Comparison of ENCODE assay signal across 22 cellular contexts in genomic region chr19:34393629-34394028, GRCh38. TPM values are rescaled to one million over a fixed set of nuclear protein-coding genes. Genes with fewer than 3 reads are reported as not detected.
A peak's percentile ranks its signal among the peaks of the same experiment; 100 is the strongest.
DNase-seq lines count a peak whose midpoint lies in the region; ATAC-seq and TF ChIP-seq lines count a peak whose summit lies in the region.
"Had no signal": no experiment of that assay in that cellular context is flagged by ENCODE, and none has a peak within 500 bp of the region (broad histone marks: within the 10 kb centered on the region; RNA-seq: fewer than 3 reads in every experiment).

No MANE protein-coding gene starts in this region.

- in situ Hi-C loops in gastrocnemius medialis (cut with MboI; ENCODE audit: low sequenced_read_pairs in 4 of 4), result no loop called here

- H3K27me3 Mint-ChIP-seq in CD4-positive, alpha-beta memory T cell, result no peaks in the 10 kb centered on the region

- ATAC-seq in gastrocnemius medialis, result peak; percentile 22 to 77
- ATAC-seq: K562 had no signal

- no peaks in the 10 kb centered on the region for H3K9me3 Mint-ChIP-seq in CD4-positive, alpha-beta memory T cell

- H3K36me3 ChIP-seq in HEK293 (ENCODE audit: control insufficient read depth in 2 of 2, insufficient read depth in 1 of 2, low read length in 2 of 2) (peaks cover 95 to 97% of the 10 kb centered on the region in 2 experiments), gastrocnemius medialis (peaks cover 0 to 80% of the 10 kb centered on the region in 2 donors)
- H3K36me3 ChIP-seq in CD4-positive, alpha-beta memory T cell (ENCODE audit: insufficient read depth, low read length), result peaks cover 65% of the 10 kb centered on the region

- H3K4me3 ChIP-seq in HEK293 (ENCODE audit: low read depth, low read length) (no peak overlapping the region), gastrocnemius medialis (no peak overlapping the region)
- no peak overlapping the region for H3K4me3 ChIP-seq in CD4-positive, alpha-beta memory T cell (ENCODE audit: low read length in 2 of 2)
- H3K4me3 ChIP-seq: GM23248, HAP-1, K562 had no signal

- POLR2A ChIA-PET in HEK293 (lab: Yijun Ruan, JAX), result interaction anchor here (0.9 kb wide), 1 partner anchor 34 kb away, joined by 6 read pairs; the partner anchor contains the start of gene UBA2
- POLR2A ChIA-PET in CD4-positive, alpha-beta memory T cell (lab: Charles Lee; ENCODE audit: partially characterized antibody), result no interaction called here

- H3K27ac ChIP-seq in HEK293 (ENCODE audit: extremely low read depth, low read depth, low read length), result no peak overlapping the region
- peak overlapping the region; percentile 23 for H3K27ac ChIP-seq in angular gyrus (ENCODE audit: low read depth, low read length)
- H3K27ac ChIP-seq in gastrocnemius medialis, result peak overlapping the region; percentile 13 to 77 (median 47)
- H3K27ac ChIP-seq in CD4-positive, alpha-beta memory T cell (ENCODE audit: low read depth, low read length), result no peak overlapping the region
- H3K27ac ChIP-seq: C4-2B, GM23248 had no signal

- DNase-seq in COR-L47 (lab: John Stamatoyannopoulos, UW), result peak; percentile 85
- peak in 1 of 2 donors; percentile 74 for DNase-seq in gastrocnemius medialis
- no peak for DNase-seq in CD4-positive, alpha-beta memory T cell
- no peak for DNase-seq in NCI-H2171 treated with DMSO at 0.1 percent for 48 hours (lab: John Stamatoyannopoulos, UW)
- no peak for DNase-seq in AML-193 (lab: John Stamatoyannopoulos, UW)
- no peak for DNase-seq in NCI-H1105 (lab: John Stamatoyannopoulos, UW)
- DNase-seq: DMS153, GDM1, GM23248, MV-4-11, NCI-H146, NCI-H2029 treated with DMSO at 0.1 percent for 48 hours, NCI-H2171, NCI-H446, NCI-H526 treated with DMSO at 0.1 percent for 48 hours, SIG-M5, T-helper 1 cell had no signal

- H3K4me1 ChIP-seq in HEK293 (ENCODE audit: control insufficient read depth, insufficient read depth, low read length) (no peaks in the 10 kb centered on the region), gastrocnemius medialis (peaks cover 6 to 16% of the 10 kb centered on the region in 2 donors)
- no peaks in the 10 kb centered on the region for H3K4me1 ChIP-seq in CD4-positive, alpha-beta memory T cell (ENCODE audit: insufficient read depth, low read length)
- H3K4me1 ChIP-seq: HAP-1 had no signal

- H3K9me3 ChIP-seq in HEK293 (ENCODE audit: control insufficient read depth, insufficient read depth, low read depth, low read length) (no peaks in the 10 kb centered on the region), gastrocnemius medialis (no peaks in the 10 kb centered on the region)
- no peaks in the 10 kb centered on the region for H3K9me3 ChIP-seq in CD4-positive, alpha-beta memory T cell (ENCODE audit: control insufficient read depth in 1 of 2, low read length in 2 of 2)
- H3K9me3 ChIP-seq: HAP-1 had no signal

- no peak for TF ChIP-seq CTCF in HEK293 (tag by site-specific recombination; IDR thresholded peaks at IDR 0.05)
- no peak for TF ChIP-seq CTCF in gastrocnemius medialis (IDR thresholded peaks at IDR 0.05 in 4 of 5, conservative IDR thresholded peaks at IDR 0.05 in 1 of 5)

- intact Hi-C loops in gastrocnemius medialis (cut with DNase I; ENCODE audit: low total_unique reads), result no loop called here
- intact Hi-C loops in CD4-positive, alpha-beta memory T cell (cut with micrococcal nuclease), result no loop called here

- peaks cover 4 to 33% of the 10 kb centered on the region in 2 donors for H3K36me3 Mint-ChIP-seq in CD4-positive, alpha-beta memory T cell

- no peak for TF ChIP-seq POLR2A in gastrocnemius medialis (IDR thresholded peaks at IDR 0.05)

- H3K27ac Mint-ChIP-seq in CD4-positive, alpha-beta memory T cell, result no peak overlapping the region

- H3K4me3 Mint-ChIP-seq in CD4-positive, alpha-beta memory T cell, result no peak overlapping the region

- H3K27me3 ChIP-seq in gastrocnemius medialis, result no peaks in the 10 kb centered on the region
- no peaks in the 10 kb centered on the region for H3K27me3 ChIP-seq in CD4-positive, alpha-beta memory T cell (ENCODE audit: insufficient read depth, low read length)

- CTCF ChIA-PET in HEK293 (lab: Yijun Ruan, JAX), result interaction anchor here (0.6 kb wide), 1 partner anchor 37 kb away, joined by 3 read pairs; no protein-coding TSS in a partner anchor
- CTCF ChIA-PET in CD4-positive, alpha-beta memory T cell (lab: Charles Lee; ENCODE audit: partially characterized antibody), result no interaction called here

- no peaks in the 10 kb centered on the region for H3K4me1 Mint-ChIP-seq in CD4-positive, alpha-beta memory T cell

TF ChIP-seq in HEK293, 187 proteins besides CTCF, POLR2A, EP300 and RAD21:
- TF ChIP-seq EGR2 (tag by site-specific recombination; IDR thresholded peaks at IDR 0.05; ENCODE audit: low read depth) (peak; percentile 62), ZNF544 (tag by site-specific recombination; IDR thresholded peaks at IDR 0.05) (no peak), ZFHX2 (tag by site-specific recombination; conservative IDR thresholded peaks at IDR 0.05) (peak; percentile 28; the same call in 1 of the 2 replicates), ZNF202 (tag by site-specific recombination; IDR thresholded peaks at IDR 0.05; ENCODE audit: borderline replicate concordance) (no peak)
TF ChIP-seq in HEK293: peak in this region for 2.

RNA-seq across cellular contexts. Expression of gene PDCD2L, which starts 10.6 kb away (rescaled TPM):
- 10 to 100 TPM; 18.1 to 49.8 (median 25.1) TPM for total RNA-seq in gastrocnemius medialis
- 10 to 100 TPM in 1 of 2 experiments, 1 to 10 TPM in 1; 8.8 to 12.3 TPM for total RNA-seq in CD4-positive, alpha-beta memory T cell
- polyA plus RNA-seq in CD4-positive, alpha-beta memory T cell, result 10 to 100 TPM; 11.4 to 18.9 TPM

RNA-seq across cellular contexts. Expression of gene GPI, which starts 28.6 kb away (rescaled TPM):
- total RNA-seq in gastrocnemius medialis, result 100 to 1,000 TPM in 3 of 4 donors, 10 to 100 TPM in 1; 83.2 to 231 (median 173) TPM
- 100 to 1,000 TPM; 121 to 127 TPM for total RNA-seq in CD4-positive, alpha-beta memory T cell
- 100 to 1,000 TPM; 127 to 156 TPM for polyA plus RNA-seq in CD4-positive, alpha-beta memory T cell

RNA-seq across cellular contexts. Expression of gene UBA2, which starts 34.6 kb away (rescaled TPM):
- total RNA-seq in gastrocnemius medialis, result 100 to 1,000 TPM in 3 of 4 donors, 10 to 100 TPM in 1; 89.3 to 106 (median 102) TPM
- total RNA-seq in CD4-positive, alpha-beta memory T cell, result 10 to 100 TPM; 74.9 to 78.7 TPM
- polyA plus RNA-seq in CD4-positive, alpha-beta memory T cell, result 100 to 1,000 TPM; 102 to 108 TPM

Comparison
In these comparisons a context has a peak if more than half of its experiments do, and no peak if none do; other contexts are left out.
1. H3K27ac ChIP-seq: peak in angular gyrus (single experiment) and gastrocnemius medialis (4 of 4); none in HEK293 (single experiment) and CD4-positive, alpha-beta memory T cell (single experiment).